ENCODE assay signal across 11 cellular contexts in genomic region chr1:159918041-159918917, GRCh38. TPM values are rescaled to one million over a fixed set of nuclear protein-coding genes. Genes with fewer than 3 reads are reported as not detected.
DNase-seq lines count a peak whose midpoint lies in the region; ATAC-seq and TF ChIP-seq lines count a peak whose summit lies in the region.
"Had no signal": no experiment of that assay in that cellular context is flagged by ENCODE, and none has a peak within 500 bp of the region (broad histone marks: within the 10 kb centered on the region; RNA-seq: fewer than 3 reads in every experiment).

No MANE protein-coding gene starts in this region.

- H2AK5ac ChIP-seq in mesendoderm (ENCODE audit: low read length) = no peak overlapping the region

- peak overlapping the region; percentile 83 for H3K27ac Mint-ChIP-seq in activated naive CD4-positive, alpha-beta T cell treated with anti-CD3 and anti-CD28 coated beads, Interleukin-2, amount 50 U/mL, for 24 hours
- peak overlapping the region; percentile 38 for H3K27ac Mint-ChIP-seq in activated T-helper 2 cell treated with anti-CD3 and anti-CD28 coated beads, Interferon-gamma antibody, Interleukin-2, Interleukin-4, amounts not matched to agents 10 μg/mL and 5 μg/mL and 100 μg/mL, durations not matched to agents 14 hours and 24 hours and 36 hours

- peaks cover 21% of the 10 kb centered on the region for H3K79me1 ChIP-seq in mesendoderm (ENCODE audit: low read length)

- intact Hi-C loops in activated T-helper 2 cell treated with anti-CD3 and anti-CD28 coated beads, Interferon-gamma antibody, Interleukin-2, Interleukin-4, amounts not matched to agents 10 μg/mL and 5 μg/mL and 100 μg/mL, durations not matched to agents 14 hours and 24 hours and 36 hours (cut with micrococcal nuclease) = no loop called here
- intact Hi-C loops in upper lobe of right lung (cut with DNase I) = no loop called here

- H3K4me2 ChIP-seq in mesendoderm (ENCODE audit: low read length) = no peak overlapping the region

- H2BK120ac ChIP-seq in mesendoderm (ENCODE audit: low read depth, low read length) = no peak overlapping the region

- ATAC-seq in upper lobe of right lung (no peak), GM18511 (IDR thresholded peaks at IDR 0.05; ENCODE audit: unreplicated experiment) (no peak)

- no peaks in the 10 kb centered on the region for H3K9me3 ChIP-seq in upper lobe of right lung
- H3K9me3 ChIP-seq: BE2C, prostate gland had no signal

- peaks cover 37% of the 10 kb centered on the region for H3K79me2 ChIP-seq in mesendoderm (ENCODE audit: control insufficient read depth, insufficient read depth, low read length)

- TF ChIP-seq CTCF in upper lobe of right lung (IDR thresholded peaks at IDR 0.05) = no peak

- H3K4me1 ChIP-seq in mesendoderm (ENCODE audit: control insufficient read depth, low read depth, low read length) (peaks cover 42% of the 10 kb centered on the region), upper lobe of right lung (peaks cover 64% of the 10 kb centered on the region)

- H3K36me3 ChIP-seq in mesendoderm (ENCODE audit: control insufficient read depth, insufficient read depth, low read length) = peaks cover 8% of the 10 kb centered on the region
- H3K36me3 ChIP-seq in upper lobe of right lung = peaks cover 46% of the 10 kb centered on the region

- peaks cover 13% of the 10 kb centered on the region for H3K36me3 Mint-ChIP-seq in activated naive CD4-positive, alpha-beta T cell treated with anti-CD3 and anti-CD28 coated beads, Interleukin-2, amount 50 U/mL, for 24 hours
- H3K36me3 Mint-ChIP-seq in activated T-helper 2 cell treated with anti-CD3 and anti-CD28 coated beads, Interferon-gamma antibody, Interleukin-2, Interleukin-4, amounts not matched to agents 10 μg/mL and 5 μg/mL and 100 μg/mL, durations not matched to agents 14 hours and 24 hours and 36 hours (ENCODE audit: low read depth) = peaks cover 82% of the 10 kb centered on the region

- H4K5ac ChIP-seq in mesendoderm (ENCODE audit: low read length) = no peak overlapping the region

- no peaks in the 10 kb centered on the region for H3K27me3 Mint-ChIP-seq in activated naive CD4-positive, alpha-beta T cell treated with anti-CD3 and anti-CD28 coated beads, Interleukin-2, amount 50 U/mL, for 24 hours
- H3K27me3 Mint-ChIP-seq in activated T-helper 2 cell treated with anti-CD3 and anti-CD28 coated beads, Interferon-gamma antibody, Interleukin-2, Interleukin-4, amounts not matched to agents 10 μg/mL and 5 μg/mL and 100 μg/mL, durations not matched to agents 14 hours and 24 hours and 36 hours (ENCODE audit: low read depth) = no peaks in the 10 kb centered on the region

- H3K4me3 Mint-ChIP-seq in activated naive CD4-positive, alpha-beta T cell treated with anti-CD3 and anti-CD28 coated beads, Interleukin-2, amount 50 U/mL, for 24 hours = no peak overlapping the region
- no peak overlapping the region for H3K4me3 Mint-ChIP-seq in activated T-helper 2 cell treated with anti-CD3 and anti-CD28 coated beads, Interferon-gamma antibody, Interleukin-2, Interleukin-4, amounts not matched to agents 10 μg/mL and 5 μg/mL and 100 μg/mL, durations not matched to agents 14 hours and 24 hours and 36 hours (ENCODE audit: low read depth)

- H2BK15ac ChIP-seq in mesendoderm (replicated peaks; ENCODE audit: low read depth) = no peak overlapping the region

- H3K27ac ChIP-seq in mesendoderm (ENCODE audit: low read depth, low read length) = no peak overlapping the region
- no peak overlapping the region for H3K27ac ChIP-seq in upper lobe of right lung
- H3K27ac ChIP-seq: prostate gland had no signal

- no peak for DNase-seq in activated naive CD4-positive, alpha-beta T cell treated with Interleukin-2 at 50 U/mL for 16 hours
- no peak for DNase-seq in activated T-helper 2 cell treated with anti-CD3 and anti-CD28 coated beads, Interferon-gamma antibody, Interleukin-2, Interleukin-4, amounts not matched to agents 10 μg/mL and 5 μg/mL and 100 μg/mL, durations not matched to agents 14 hours and 24 hours and 36 hours (ENCODE audit: low spot score)
- no peak for DNase-seq in mesendoderm
- DNase-seq in upper lobe of right lung = peak; percentile 42
- no peak for DNase-seq in cortex of kidney (lab: John Stamatoyannopoulos, UW)
- DNase-seq in stimulated activated naive CD4-positive, alpha-beta T cell (lab: John Stamatoyannopoulos, UW) = no peak
- DNase-seq: BE2C, NCI-H774 had no signal

- H3K4me3 ChIP-seq in mesendoderm (ENCODE audit: low read length) (no peak overlapping the region), upper lobe of right lung (no peak overlapping the region)
- H3K4me3 ChIP-seq: prostate gland had no signal

- no peak overlapping the region for H3K9ac ChIP-seq in mesendoderm (ENCODE audit: low read length)

- no peak overlapping the region for H3K18ac ChIP-seq in mesendoderm (ENCODE audit: low read length)

- H3K27me3 ChIP-seq in mesendoderm (ENCODE audit: insufficient read depth, low read length, poor library complexity) = no peaks in the 10 kb centered on the region
- H3K27me3 ChIP-seq in upper lobe of right lung = no peaks in the 10 kb centered on the region
- H3K27me3 ChIP-seq: BE2C had no signal

- H3K4ac ChIP-seq in mesendoderm (ENCODE audit: low read depth, low read length) = no peak overlapping the region

- peaks cover 79% of the 10 kb centered on the region for H3K4me1 Mint-ChIP-seq in activated naive CD4-positive, alpha-beta T cell treated with anti-CD3 and anti-CD28 coated beads, Interleukin-2, amount 50 U/mL, for 24 hours
- peaks cover 46% of the 10 kb centered on the region for H3K4me1 Mint-ChIP-seq in activated T-helper 2 cell treated with anti-CD3 and anti-CD28 coated beads, Interferon-gamma antibody, Interleukin-2, Interleukin-4, amounts not matched to agents 10 μg/mL and 5 μg/mL and 100 μg/mL, durations not matched to agents 14 hours and 24 hours and 36 hours (ENCODE audit: low read depth)

- no peak overlapping the region for H4K8ac ChIP-seq in mesendoderm (ENCODE audit: low read depth, low read length)

- H3K9me3 Mint-ChIP-seq in activated naive CD4-positive, alpha-beta T cell treated with anti-CD3 and anti-CD28 coated beads, Interleukin-2, amount 50 U/mL, for 24 hours = no peaks in the 10 kb centered on the region
- no peaks in the 10 kb centered on the region for H3K9me3 Mint-ChIP-seq in activated T-helper 2 cell treated with anti-CD3 and anti-CD28 coated beads, Interferon-gamma antibody, Interleukin-2, Interleukin-4, amounts not matched to agents 10 μg/mL and 5 μg/mL and 100 μg/mL, durations not matched to agents 14 hours and 24 hours and 36 hours

- no peak overlapping the region for H2BK5ac ChIP-seq in mesendoderm (ENCODE audit: low read length)

- H3K23ac ChIP-seq in mesendoderm (ENCODE audit: low read length) = no peak overlapping the region

- whole genome bisulfite sequencing in mesendoderm (ENCODE audit: extremely low coverage, insufficient coverage, low lambda C conversion rate) = no CpG with 5 or more reads among the region's 12 CpGs

- peak overlapping the region; percentile 58 for H3K56ac ChIP-seq in mesendoderm (ENCODE audit: low read length)

RNA-seq across cellular contexts. Expression of gene TAGLN2, which starts 7.0 kb away (rescaled TPM):
- 558 and 578 TPM in 2 replicates for total RNA-seq in activated T-helper 2 cell treated with anti-CD3 and anti-CD28 coated beads, Interferon-gamma antibody, Interleukin-2, Interleukin-4, amounts not matched to agents 10 μg/mL and 5 μg/mL and 100 μg/mL, durations not matched to agents 14 hours and 24 hours and 36 hours
- polyA plus RNA-seq in mesendoderm (2013, experiment 1 of 2) = 155 TPM
- 159 TPM for polyA plus RNA-seq in mesendoderm (2013, experiment 2 of 2)
- total RNA-seq in upper lobe of right lung = 435 TPM

RNA-seq across cellular contexts. Expression of gene CFAP45, which starts 18.3 kb away (rescaled TPM):
- 1.5 and 2.3 TPM in 2 replicates for total RNA-seq in activated T-helper 2 cell treated with anti-CD3 and anti-CD28 coated beads, Interferon-gamma antibody, Interleukin-2, Interleukin-4, amounts not matched to agents 10 μg/mL and 5 μg/mL and 100 μg/mL, durations not matched to agents 14 hours and 24 hours and 36 hours
- 0.51 TPM for polyA plus RNA-seq in mesendoderm (2013, experiment 1 of 2)
- polyA plus RNA-seq in mesendoderm (2013, experiment 2 of 2) = 0.60 TPM
- total RNA-seq in upper lobe of right lung = 1.9 TPM

RNA-seq across cellular contexts. Expression of gene IGSF9, which starts 27.1 kb away (rescaled TPM):
- total RNA-seq in activated T-helper 2 cell treated with anti-CD3 and anti-CD28 coated beads, Interferon-gamma antibody, Interleukin-2, Interleukin-4, amounts not matched to agents 10 μg/mL and 5 μg/mL and 100 μg/mL, durations not matched to agents 14 hours and 24 hours and 36 hours = not detected in 2 replicates
- polyA plus RNA-seq in mesendoderm (2013, experiment 1 of 2) = 10.4 TPM
- 10.1 TPM for polyA plus RNA-seq in mesendoderm (2013, experiment 2 of 2)
- 2.2 TPM for total RNA-seq in upper lobe of right lung

RNA-seq across cellular contexts. Expression of gene SLAMF9, which starts 35.8 kb away (rescaled TPM):
- not detected in 2 replicates for total RNA-seq in activated T-helper 2 cell treated with anti-CD3 and anti-CD28 coated beads, Interferon-gamma antibody, Interleukin-2, Interleukin-4, amounts not matched to agents 10 μg/mL and 5 μg/mL and 100 μg/mL, durations not matched to agents 14 hours and 24 hours and 36 hours
- 0.07 TPM for polyA plus RNA-seq in mesendoderm (2013, experiment 1 of 2)
- polyA plus RNA-seq in mesendoderm (2013, experiment 2 of 2) = not detected
- total RNA-seq in upper lobe of right lung = not detected
- total RNA-seq: prostate gland had no signal

RNA-seq across cellular contexts. Expression of gene VSIG8, which starts 55.8 kb away (rescaled TPM):
- total RNA-seq in activated T-helper 2 cell treated with anti-CD3 and anti-CD28 coated beads, Interferon-gamma antibody, Interleukin-2, Interleukin-4, amounts not matched to agents 10 μg/mL and 5 μg/mL and 100 μg/mL, durations not matched to agents 14 hours and 24 hours and 36 hours = not detected in 2 replicates
- polyA plus RNA-seq in mesendoderm (2013, experiment 1 of 2) = not detected
- not detected for polyA plus RNA-seq in mesendoderm (2013, experiment 2 of 2)
- not detected for total RNA-seq in upper lobe of right lung
- total RNA-seq: prostate gland had no signal
